1 cellular context compared by ENCODE assay signal in the genomic region with DNA sequence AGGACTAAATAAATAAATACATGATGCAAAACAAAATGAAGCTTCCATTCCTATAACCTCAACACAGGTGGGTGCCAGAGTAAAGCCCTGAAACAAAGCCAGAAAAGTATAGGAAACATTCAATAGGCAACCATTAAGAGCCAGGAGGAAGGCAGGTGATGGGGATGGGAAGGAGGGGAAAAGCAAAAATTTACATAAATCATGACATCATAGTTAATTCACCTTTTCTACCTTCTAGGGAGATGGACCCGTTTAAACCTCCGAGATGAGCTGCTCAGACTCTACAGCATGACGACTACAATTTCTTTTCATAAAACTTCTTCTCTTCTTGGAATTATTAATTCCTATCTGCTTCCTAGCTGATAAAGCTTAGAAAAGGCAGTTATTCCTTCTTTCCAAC.
TF ChIP-seq lines count a peak whose summit lies in the region.

No MANE protein-coding gene starts in this region.

TF ChIP-seq in HEK293, 187 proteins besides CTCF, POLR2A, EP300 and RAD21:
- TF ChIP-seq, protein P1, sequence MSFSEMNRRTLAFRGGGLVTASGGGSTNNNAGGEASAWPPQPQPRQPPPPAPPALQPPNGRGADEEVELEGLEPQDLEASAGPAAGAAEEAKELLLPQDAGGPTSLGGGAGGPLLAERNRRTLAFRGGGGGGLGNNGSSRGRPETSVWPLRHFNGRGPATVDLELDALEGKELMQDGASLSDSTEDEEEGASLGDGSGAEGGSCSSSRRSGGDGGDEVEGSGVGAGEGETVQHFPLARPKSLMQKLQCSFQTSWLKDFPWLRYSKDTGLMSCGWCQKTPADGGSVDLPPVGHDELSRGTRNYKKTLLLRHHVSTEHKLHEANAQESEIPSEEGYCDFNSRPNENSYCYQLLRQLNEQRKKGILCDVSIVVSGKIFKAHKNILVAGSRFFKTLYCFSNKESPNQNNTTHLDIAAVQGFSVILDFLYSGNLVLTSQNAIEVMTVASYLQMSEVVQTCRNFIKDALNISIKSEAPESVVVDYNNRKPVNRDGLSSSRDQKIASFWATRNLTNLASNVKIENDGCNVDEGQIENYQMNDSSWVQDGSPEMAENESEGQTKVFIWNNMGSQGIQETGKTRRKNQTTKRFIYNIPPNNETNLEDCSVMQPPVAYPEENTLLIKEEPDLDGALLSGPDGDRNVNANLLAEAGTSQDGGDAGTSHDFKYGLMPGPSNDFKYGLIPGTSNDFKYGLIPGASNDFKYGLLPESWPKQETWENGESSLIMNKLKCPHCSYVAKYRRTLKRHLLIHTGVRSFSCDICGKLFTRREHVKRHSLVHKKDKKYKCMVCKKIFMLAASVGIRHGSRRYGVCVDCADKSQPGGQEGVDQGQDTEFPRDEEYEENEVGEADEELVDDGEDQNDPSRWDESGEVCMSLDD (tag by site-specific recombination; IDR thresholded peaks at IDR 0.05): no peak
- TF ChIP-seq ZNF645 (tag by site-specific recombination; IDR thresholded peaks at IDR 0.05) (no peak), ATF2 (tag by site-specific recombination; IDR thresholded peaks at IDR 0.05; ENCODE audit: low read depth) (peak; percentile 60)
